ENCODE assay signal across 8 cellular contexts in the genomic region with DNA sequence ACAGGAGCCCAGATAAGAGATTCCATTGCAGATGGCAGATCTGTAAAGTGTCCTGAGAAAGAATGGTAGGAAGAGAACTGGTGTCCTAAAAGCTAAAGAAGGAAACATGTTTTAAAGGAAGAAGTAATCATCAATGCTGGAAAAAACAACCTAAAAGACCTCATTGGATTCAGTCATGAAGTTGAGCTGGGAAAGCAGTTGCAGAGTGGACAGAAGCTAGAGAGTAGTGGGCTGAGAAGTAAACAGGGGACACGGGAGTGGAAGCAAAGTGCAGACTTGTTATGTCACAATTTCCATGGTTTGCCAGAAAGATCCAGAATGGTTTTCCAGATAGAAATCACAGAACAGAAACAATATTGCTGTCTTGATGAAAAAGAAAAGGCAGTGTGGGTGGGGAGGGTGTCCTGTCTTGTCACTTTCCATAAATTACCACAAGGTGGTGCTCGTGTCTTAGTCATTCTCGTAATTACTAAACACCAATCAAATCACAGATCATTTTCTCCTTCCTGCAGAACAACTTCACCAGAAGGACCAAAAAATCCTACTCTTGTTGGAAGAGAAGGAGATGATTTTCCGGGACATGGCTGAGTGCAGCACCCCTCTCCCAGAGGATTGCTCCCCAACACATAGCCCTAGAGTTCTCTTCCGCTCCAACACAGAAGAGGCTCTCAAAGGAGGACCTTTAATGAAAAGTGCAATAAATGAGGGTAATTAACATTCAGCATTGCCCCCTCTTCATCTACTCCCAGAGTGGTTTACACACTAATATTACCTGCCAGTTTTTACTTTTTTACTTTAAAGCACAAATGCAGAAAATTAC.
DNase-seq lines count a peak whose midpoint lies in the region; ATAC-seq, FAIRE-seq and TF ChIP-seq lines count a peak whose summit lies in the region.

No MANE protein-coding gene starts in this region.

- FAIRE-seq in islet of Langerhans (lab: Jason Lieb, UNC), result peak; percentile 99

- H3K27me3 ChIP-seq in Loucy (ENCODE audit: insufficient read depth, low read length, poor library complexity, severe bottlenecking), result no peaks in the 10 kb centered on the region

- no peak overlapping the region for H3K4me2 ChIP-seq in Loucy (ENCODE audit: low read depth, low read length, poor library complexity, severe bottlenecking)

- no peaks in the 10 kb centered on the region for H3K4me1 ChIP-seq in Loucy (ENCODE audit: insufficient read depth, low read length, poor library complexity, severe bottlenecking)

- no peak overlapping the region for H3K9ac ChIP-seq in Loucy (ENCODE audit: low read depth, low read length, poor library complexity, severe bottlenecking)

- in situ Hi-C loops in T47D (cut with HindIII; ENCODE audit: low pct_unique_long_range_greater_than_20kb, low sequenced_read_pairs), result no loop called here

- H3K79me2 ChIP-seq in Loucy (ENCODE audit: insufficient read depth, low read length), result no peaks in the 10 kb centered on the region

- peak; percentile 78 for TF ChIP-seq CTCF in Loucy (conservative IDR thresholded peaks at IDR 0.05; ENCODE audit: low read length)

- H3K9me3 ChIP-seq in Loucy (ENCODE audit: insufficient read depth, low read depth, low read length), result peaks cover 4% of the 10 kb centered on the region; the same call in 1 of the 2 replicates

- H3F3A ChIP-seq in Loucy (ENCODE audit: low read depth), result no peaks in the 10 kb centered on the region

- H2AFZ ChIP-seq in Loucy (ENCODE audit: low read length), result no peak overlapping the region

- DNase-seq in DMS53 (lab: John Stamatoyannopoulos, UW), result peak; percentile 73
- DNase-seq in SHP77 (lab: John Stamatoyannopoulos, UW), result peak; percentile 40 to 50
- DNase-seq in T47D (ENCODE audit: low read depth in 1 of 2, low spot score in 1 of 2), result peak; percentile 51 to 81
- peak; percentile 12 for DNase-seq in stimulated activated naive CD4-positive, alpha-beta T cell treated with Interleukin-2 at 50 U/mL for 16 hours (lab: John Stamatoyannopoulos, UW)

- no peaks in the 10 kb centered on the region for H3K9me2 ChIP-seq in Loucy (replicated peaks; ENCODE audit: low read depth, low read length)

- ATAC-seq in GM21528 (IDR thresholded peaks at IDR 0.05; ENCODE audit: low FRiP score, unreplicated experiment) (peak; percentile 77), GM21737 (IDR thresholded peaks at IDR 0.05; ENCODE audit: unreplicated experiment) (no peak)

- no peak overlapping the region for H3K4me3 ChIP-seq in Loucy (ENCODE audit: low read length, poor library complexity, severe bottlenecking)

- no peaks in the 10 kb centered on the region for H4K20me1 ChIP-seq in Loucy (ENCODE audit: insufficient read depth, low read length, poor library complexity, severe bottlenecking)

- H3K36me3 ChIP-seq in Loucy (ENCODE audit: insufficient read depth, low read length), result peaks cover 86% of the 10 kb centered on the region

Comparison
In these comparisons a context has a peak if more than half of its experiments do, and no peak if none do; other contexts are left out.
1. DNase-seq: peak in every context shown above with its lines; median percentile 73 in DMS53; 66 in T47D; 45 in SHP77; 12 in stimulated activated naive CD4-positive, alpha-beta T cell treated with Interleukin-2 at 50 U/mL for 16 hours.